8 cellular contexts compared by ENCODE assay signal in genomic region chr2:177263451-177264208, GRCh38. TPM values are rescaled to one million over a fixed set of nuclear protein-coding genes. Genes with fewer than 3 reads are reported as not detected.
A peak's percentile ranks its signal among the peaks of the same experiment; 100 is the strongest.
DNase-seq lines count a peak whose midpoint lies in the region; ATAC-seq and TF ChIP-seq lines count a peak whose summit lies in the region.

No MANE protein-coding gene starts in this region.

- no peaks in the 10 kb centered on the region for H3K27me3 ChIP-seq in GM23338 (ENCODE audit: insufficient read depth)

- H2AFZ ChIP-seq in GM23338 = peak overlapping the region; percentile 52

- H3K27ac Mint-ChIP-seq in GM23338 (peak overlapping the region; percentile 87), natural killer cell (peak overlapping the region; percentile 97 to 99)
- peak overlapping the region; percentile 96 for H3K27ac Mint-ChIP-seq in activated T-helper 17 cell treated with anti-CD3 and anti-CD28 coated beads, Interleukin-2, amount 50 U/mL, for 72 hours

- peaks cover 28% of the 10 kb centered on the region for H4K20me1 ChIP-seq in GM23338 (replicated peaks; ENCODE audit: insufficient read depth)

- H3K4me3 ChIP-seq in GM23338 = peak overlapping the region; percentile 79
- peak overlapping the region; percentile 69 for H3K4me3 ChIP-seq in fibroblast of mammary gland (ENCODE audit: control insufficient read depth, low read depth, low read length)

- peak overlapping the region; percentile 94 for H3K27ac ChIP-seq in GM23338 (ENCODE audit: low read depth)

- DNase-seq in ELF-1 (ENCODE audit: low read depth, low spot score) (peak; percentile 96), GM23338 (ENCODE audit: low spot score) (peak; percentile 93), LHCN-M2 (ENCODE audit: low read depth) (peak; percentile 98), RKO (ENCODE audit: low spot score) (peak; percentile 93), fibroblast of mammary gland (ENCODE audit: low read depth) (peak; percentile 98), natural killer cell (peak; percentile 98)
- DNase-seq in stimulated activated naive CD4-positive, alpha-beta T cell (lab: John Stamatoyannopoulos, UW) = peak; percentile 88 to 99 (median 93)

- H3K36me3 ChIP-seq in GM23338 (ENCODE audit: insufficient read depth) = no peaks in the 10 kb centered on the region

- H3K4me2 ChIP-seq in GM23338 = peak overlapping the region; percentile 90

- H3K4me1 Mint-ChIP-seq in GM23338 = peaks cover 42% of the 10 kb centered on the region
- H3K4me1 Mint-ChIP-seq in activated T-helper 17 cell treated with anti-CD3 and anti-CD28 coated beads, Interleukin-2, amount 50 U/mL, for 72 hours = peaks cover 26% of the 10 kb centered on the region
- peaks cover 47 to 60% of the 10 kb centered on the region in 2 donors for H3K4me1 Mint-ChIP-seq in natural killer cell

- TF ChIP-seq CTCF in GM23338 (conservative IDR thresholded peaks at IDR 0.05; ENCODE audit: low read depth in 2 of 2) (peak; percentile 40 to 68; a peak in 3 of 4 replicates), fibroblast of mammary gland (conservative IDR thresholded peaks at IDR 0.05; ENCODE audit: control insufficient read depth, insufficient read depth, low read depth, low read length) (peak; percentile 71), natural killer cell (IDR thresholded peaks at IDR 0.05) (peak; percentile 79)

- peak overlapping the region; percentile 85 for H3K4me3 Mint-ChIP-seq in GM23338
- peak overlapping the region; percentile 89 for H3K4me3 Mint-ChIP-seq in activated T-helper 17 cell treated with anti-CD3 and anti-CD28 coated beads, Interleukin-2, amount 50 U/mL, for 72 hours
- H3K4me3 Mint-ChIP-seq in natural killer cell = peak overlapping the region; percentile 97

- peaks cover 4% of the 10 kb centered on the region for H3K27me3 Mint-ChIP-seq in GM23338 (ENCODE audit: insufficient read depth, low read depth, poor library complexity)
- H3K27me3 Mint-ChIP-seq in activated T-helper 17 cell treated with anti-CD3 and anti-CD28 coated beads, Interleukin-2, amount 50 U/mL, for 72 hours = no peaks in the 10 kb centered on the region
- no peaks in the 10 kb centered on the region for H3K27me3 Mint-ChIP-seq in natural killer cell (ENCODE audit: low read depth in 2 of 2)

- intact Hi-C loops in natural killer cell (cut with micrococcal nuclease) = loop anchor here (1.0 to 10.0 kb wide), 7 partner anchors 11 to 351 kb away; partner anchors contain the start of gene HNRNPA3

- no peaks in the 10 kb centered on the region for H3F3A ChIP-seq in GM23338 (replicated peaks; ENCODE audit: low read depth)

- H3K9me3 Mint-ChIP-seq in GM23338 (peaks cover 6% of the 10 kb centered on the region; the same call in 2 of the 3 replicates), natural killer cell (no peaks in the 10 kb centered on the region)
- no peaks in the 10 kb centered on the region for H3K9me3 Mint-ChIP-seq in activated T-helper 17 cell treated with anti-CD3 and anti-CD28 coated beads, Interleukin-2, amount 50 U/mL, for 72 hours

- H3K79me2 ChIP-seq in GM23338 (replicated peaks; ENCODE audit: insufficient read depth) = peaks cover 48% of the 10 kb centered on the region

- ATAC-seq in GM23338 (peak; percentile 64), natural killer cell (peak; percentile 56 to 84 (median 61))
- peak; percentile 68 for ATAC-seq in activated T-helper 17 cell treated with anti-CD3 and anti-CD28 coated beads, Interleukin-2, amount 50 U/mL, for 72 hours (replicated peaks)

- H3K4me1 ChIP-seq in GM23338 (ENCODE audit: insufficient read depth) = peaks cover 29% of the 10 kb centered on the region

- H3K9me2 ChIP-seq in GM23338 (ENCODE audit: insufficient read depth) = no peaks in the 10 kb centered on the region

- H3K36me3 Mint-ChIP-seq in GM23338 (ENCODE audit: low read depth) (peaks cover 15% of the 10 kb centered on the region; the same call in 2 of the 3 replicates), natural killer cell (no peaks in the 10 kb centered on the region)
- peaks cover 53% of the 10 kb centered on the region for H3K36me3 Mint-ChIP-seq in activated T-helper 17 cell treated with anti-CD3 and anti-CD28 coated beads, Interleukin-2, amount 50 U/mL, for 72 hours (ENCODE audit: low read depth)

TF ChIP-seq in GM23338, 12 proteins besides CTCF, POLR2A, EP300 and RAD21:
- peak; percentile 22; the same call in 1 of the 2 replicates for TF ChIP-seq POLR2AphosphoS5 (IDR thresholded peaks at IDR 0.05; ENCODE audit: low read depth)
- no peak for TF ChIP-seq ZNF462 (CRISPR knock-in tag; IDR thresholded peaks at IDR 0.05)

RNA-seq across cellular contexts. Expression of gene NFE2L2, which starts 0.9 kb away (rescaled TPM):
- total RNA-seq in GM23338 (2014; rRNA removed; shearing (Covaris generic)) = 28.0 and 35.0 TPM in 2 replicates
- 37.8 and 39.1 TPM in 2 replicates for polyA plus RNA-seq in GM23338 (2016; fragmentation: Nextera tagmentation; extraction: Ambion mirVana)
- total RNA-seq in LHCN-M2 (2014; rRNA removed) (59.3 and 74.6 TPM in 2 replicates), natural killer cell (10 to 100 TPM; 76.0 to 99.8 (median 84.6) TPM)
- 28.6 TPM for polyA plus RNA-seq in LHCN-M2 (2012)
- total RNA-seq in activated T-helper 17 cell treated with anti-CD3 and anti-CD28 coated beads, Interleukin-2, amount 50 U/mL, for 72 hours = 10 to 100 TPM; 39.3 to 49.4 TPM

RNA-seq across cellular contexts. Expression of gene HNRNPA3, which starts 51.0 kb away (rescaled TPM):
- total RNA-seq in GM23338 (2014; rRNA removed; shearing (Covaris generic)) = 151 and 158 TPM in 2 replicates
- polyA plus RNA-seq in GM23338 (2016; fragmentation: Nextera tagmentation; extraction: Ambion mirVana) = 290 and 376 TPM in 2 replicates
- 42.4 and 67.6 TPM in 2 replicates for total RNA-seq in LHCN-M2 (2014; rRNA removed)
- polyA plus RNA-seq in LHCN-M2 (2012) = 352 TPM
- total RNA-seq in activated T-helper 17 cell treated with anti-CD3 and anti-CD28 coated beads, Interleukin-2, amount 50 U/mL, for 72 hours = 100 to 1,000 TPM; 120 to 260 TPM
- total RNA-seq in natural killer cell = 100 to 1,000 TPM; 223 to 298 (median 289) TPM

Comparison
In these comparisons a context has a peak if more than half of its experiments do, and no peak if none do; other contexts are left out.
1. Peak in every context shown above with its lines: DNase-seq, ATAC-seq, H3K4me3 ChIP-seq and H3K27ac ChIP-seq.